In genomic region chr15:25892126-25892525, GRCh38 we compare ENCODE assay signal across 2 cellular contexts.
TF ChIP-seq lines count a peak whose summit lies in the region.

No MANE protein-coding gene starts in this region.

TF ChIP-seq in IMR-90, 13 proteins besides CTCF, POLR2A, EP300 and RAD21:
- TF ChIP-seq CHD1 (IDR thresholded peaks at IDR 0.05; ENCODE audit: low read depth, low read length): no peak
- TF ChIP-seq RFX5 (IDR thresholded peaks at IDR 0.05; ENCODE audit: low read depth, low read length): no peak
- TF ChIP-seq BHLHE40 (IDR thresholded peaks at IDR 0.05; ENCODE audit: low read depth, low read length): no peak
- no peak for TF ChIP-seq SMC3 (IDR thresholded peaks at IDR 0.05; ENCODE audit: low read depth, low read length)
- TF ChIP-seq NFE2L2 (IDR thresholded peaks at IDR 0.05; ENCODE audit: low read depth, low read length): no peak
- TF ChIP-seq RCOR1 (IDR thresholded peaks at IDR 0.05; ENCODE audit: insufficient replicate concordance, low read length): no peak
TF ChIP-seq in IMR-90: peak in this region for 0.

TF ChIP-seq in H1, 55 proteins besides CTCF, POLR2A, EP300 and RAD21:
- TF ChIP-seq KDM1A (IDR thresholded peaks at IDR 0.05; ENCODE audit: borderline replicate concordance, low read length): no peak
